ENCODE assay signal across 1 cellular context in genomic region chr1:15834406-15835204, GRCh38.
TF ChIP-seq lines count a peak whose summit lies in the region.

No MANE protein-coding gene starts in this region.

TF ChIP-seq in HepG2, 621 proteins besides CTCF, POLR2A, EP300 and RAD21 (continued from another document and continues in another):
- TF ChIP-seq ZNF224 (CRISPR knock-in tag; IDR thresholded peaks at IDR 0.05) (peak; percentile 70; the same call in 1 of the 2 replicates), HNRNPLL (IDR thresholded peaks at IDR 0.05; ENCODE audit: low read depth, low read length, poor library complexity, severe bottlenecking) (peak; percentile 67), HOXA5 (CRISPR knock-in tag; IDR thresholded peaks at IDR 0.05) (peak; percentile 79; the same call in 1 of the 2 replicates), ZBTB1 (CRISPR knock-in tag; IDR thresholded peaks at IDR 0.05; ENCODE audit: borderline replicate concordance) (no peak), ZSCAN12 (CRISPR knock-in tag; IDR thresholded peaks at IDR 0.05) (peak; percentile 87), RFX5 (IDR thresholded peaks at IDR 0.05; ENCODE audit: low read depth, low read length) (no peak), RORA (CRISPR knock-in tag; IDR thresholded peaks at IDR 0.05) (peak; percentile 59; the same call in 1 of the 2 replicates), SP140L (CRISPR knock-in tag; IDR thresholded peaks at IDR 0.05; ENCODE audit: borderline replicate concordance) (no peak), ZNF343 (CRISPR knock-in tag; IDR thresholded peaks at IDR 0.05) (0 out of 2 replicates have a peak, but pooled peaks have one; percentile 38), NFE2L2 (IDR thresholded peaks at IDR 0.05; ENCODE audit: low read length) (no peak), MXD4 (CRISPR knock-in tag; IDR thresholded peaks at IDR 0.05) (peak; percentile 82), NFKB2 (CRISPR knock-in tag; IDR thresholded peaks at IDR 0.05; ENCODE audit: borderline replicate concordance) (peak; percentile 96; the same call in 1 of the 2 replicates), KLF11 (CRISPR knock-in tag; IDR thresholded peaks at IDR 0.05) (0 out of 2 replicates have a peak, but pooled peaks have one; percentile 48), DDIT3 (CRISPR knock-in tag; IDR thresholded peaks at IDR 0.05) (no peak), RELA (CRISPR knock-in tag; IDR thresholded peaks at IDR 0.05) (peak; percentile 30; the same call in 1 of the 2 replicates), ZBTB44 (CRISPR knock-in tag; IDR thresholded peaks at IDR 0.05) (no peak), GATAD1 (CRISPR knock-in tag; IDR thresholded peaks at IDR 0.05) (peak; percentile 36), ZNF792 (CRISPR knock-in tag; IDR thresholded peaks at IDR 0.05) (peak; percentile 63; the same call in 1 of the 2 replicates), ZSCAN9 (CRISPR knock-in tag; IDR thresholded peaks at IDR 0.05; ENCODE audit: borderline replicate concordance) (peak; percentile 80; the same call in 1 of the 2 replicates), NCOA2 (CRISPR knock-in tag; IDR thresholded peaks at IDR 0.05) (0 out of 2 replicates have a peak, but pooled peaks have one; percentile 21), SP4 (CRISPR knock-in tag; IDR thresholded peaks at IDR 0.05) (peak; percentile 94), ZNF790 (CRISPR knock-in tag; IDR thresholded peaks at IDR 0.05; ENCODE audit: borderline replicate concordance) (peak; percentile 53; the same call in 1 of the 2 replicates), ELF1 (CRISPR knock-in tag; IDR thresholded peaks at IDR 0.05) (peak; percentile 51), ZNF75D (CRISPR knock-in tag; IDR thresholded peaks at IDR 0.05; ENCODE audit: borderline replicate concordance) (no peak), ZBTB25 (CRISPR knock-in tag; IDR thresholded peaks at IDR 0.05) (peak; percentile 88; the same call in 1 of the 2 replicates), FOXM1 (CRISPR knock-in tag; IDR thresholded peaks at IDR 0.05) (0 out of 2 replicates have a peak, but pooled peaks have one; percentile 40), RBM39 (IDR thresholded peaks at IDR 0.05; ENCODE audit: low read depth, low read length, poor library complexity, severe bottlenecking) (peak; percentile 80), REPIN1 (CRISPR knock-in tag; IDR thresholded peaks at IDR 0.05; ENCODE audit: borderline replicate concordance, low read depth) (peak; percentile 75), TEAD2 (CRISPR knock-in tag; IDR thresholded peaks at IDR 0.05) (peak; percentile 79), NCOR1 (IDR thresholded peaks at IDR 0.05; ENCODE audit: borderline replicate concordance, low read length) (peak; percentile 77), NFYB (CRISPR knock-in tag; IDR thresholded peaks at IDR 0.05) (peak; percentile 73), NCOA5 (CRISPR knock-in tag; IDR thresholded peaks at IDR 0.05) (0 out of 2 replicates have a peak, but pooled peaks have one; percentile 47), ZNF24 (IDR thresholded peaks at IDR 0.05) (no peak), ATF5 (CRISPR knock-in tag; IDR thresholded peaks at IDR 0.05; ENCODE audit: low read depth) (peak; percentile 84; the same call in 1 of the 2 replicates), RBFOX2 (IDR thresholded peaks at IDR 0.05; ENCODE audit: low read depth, low read length) (peak; percentile 95), ZNF772 (CRISPR knock-in tag; IDR thresholded peaks at IDR 0.05) (peak; percentile 71; the same call in 1 of the 2 replicates), XRCC5 (optimal IDR thresholded peaks at IDR 0.05; ENCODE audit: low read length) (peak; percentile 45), SMARCC2 (IDR thresholded peaks at IDR 0.05) (no peak), PLRG1 (conservative IDR thresholded peaks at IDR 0.05) (no peak), SALL2 (CRISPR knock-in tag; IDR thresholded peaks at IDR 0.05) (peak; percentile 93; the same call in 1 of the 2 replicates), PHF8 (CRISPR knock-in tag; IDR thresholded peaks at IDR 0.05) (peak; percentile 73; the same call in 1 of the 2 replicates)
- TF ChIP-seq, protein P1, sequence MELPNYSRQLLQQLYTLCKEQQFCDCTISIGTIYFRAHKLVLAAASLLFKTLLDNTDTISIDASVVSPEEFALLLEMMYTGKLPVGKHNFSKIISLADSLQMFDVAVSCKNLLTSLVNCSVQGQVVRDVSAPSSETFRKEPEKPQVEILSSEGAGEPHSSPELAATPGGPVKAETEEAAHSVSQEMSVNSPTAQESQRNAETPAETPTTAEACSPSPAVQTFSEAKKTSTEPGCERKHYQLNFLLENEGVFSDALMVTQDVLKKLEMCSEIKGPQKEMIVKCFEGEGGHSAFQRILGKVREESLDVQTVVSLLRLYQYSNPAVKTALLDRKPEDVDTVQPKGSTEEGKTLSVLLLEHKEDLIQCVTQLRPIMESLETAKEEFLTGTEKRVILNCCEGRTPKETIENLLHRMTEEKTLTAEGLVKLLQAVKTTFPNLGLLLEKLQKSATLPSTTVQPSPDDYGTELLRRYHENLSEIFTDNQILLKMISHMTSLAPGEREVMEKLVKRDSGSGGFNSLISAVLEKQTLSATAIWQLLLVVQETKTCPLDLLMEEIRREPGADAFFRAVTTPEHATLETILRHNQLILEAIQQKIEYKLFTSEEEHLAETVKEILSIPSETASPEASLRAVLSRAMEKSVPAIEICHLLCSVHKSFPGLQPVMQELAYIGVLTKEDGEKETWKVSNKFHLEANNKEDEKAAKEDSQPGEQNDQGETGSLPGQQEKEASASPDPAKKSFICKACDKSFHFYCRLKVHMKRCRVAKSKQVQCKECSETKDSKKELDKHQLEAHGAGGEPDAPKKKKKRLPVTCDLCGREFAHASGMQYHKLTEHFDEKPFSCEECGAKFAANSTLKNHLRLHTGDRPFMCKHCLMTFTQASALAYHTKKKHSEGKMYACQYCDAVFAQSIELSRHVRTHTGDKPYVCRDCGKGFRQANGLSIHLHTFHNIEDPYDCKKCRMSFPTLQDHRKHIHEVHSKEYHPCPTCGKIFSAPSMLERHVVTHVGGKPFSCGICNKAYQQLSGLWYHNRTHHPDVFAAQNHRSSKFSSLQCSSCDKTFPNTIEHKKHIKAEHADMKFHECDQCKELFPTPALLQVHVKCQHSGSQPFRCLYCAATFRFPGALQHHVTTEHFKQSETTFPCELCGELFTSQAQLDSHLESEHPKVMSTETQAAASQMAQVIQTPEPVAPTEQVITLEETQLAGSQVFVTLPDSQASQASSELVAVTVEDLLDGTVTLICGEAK (IDR thresholded peaks at IDR 0.05) = no peak
- TF ChIP-seq, protein P1 (CRISPR knock-in tag; IDR thresholded peaks at IDR 0.05) = peak; percentile 83; the same call in 1 of the 2 replicates
- TF ChIP-seq, protein P2, sequence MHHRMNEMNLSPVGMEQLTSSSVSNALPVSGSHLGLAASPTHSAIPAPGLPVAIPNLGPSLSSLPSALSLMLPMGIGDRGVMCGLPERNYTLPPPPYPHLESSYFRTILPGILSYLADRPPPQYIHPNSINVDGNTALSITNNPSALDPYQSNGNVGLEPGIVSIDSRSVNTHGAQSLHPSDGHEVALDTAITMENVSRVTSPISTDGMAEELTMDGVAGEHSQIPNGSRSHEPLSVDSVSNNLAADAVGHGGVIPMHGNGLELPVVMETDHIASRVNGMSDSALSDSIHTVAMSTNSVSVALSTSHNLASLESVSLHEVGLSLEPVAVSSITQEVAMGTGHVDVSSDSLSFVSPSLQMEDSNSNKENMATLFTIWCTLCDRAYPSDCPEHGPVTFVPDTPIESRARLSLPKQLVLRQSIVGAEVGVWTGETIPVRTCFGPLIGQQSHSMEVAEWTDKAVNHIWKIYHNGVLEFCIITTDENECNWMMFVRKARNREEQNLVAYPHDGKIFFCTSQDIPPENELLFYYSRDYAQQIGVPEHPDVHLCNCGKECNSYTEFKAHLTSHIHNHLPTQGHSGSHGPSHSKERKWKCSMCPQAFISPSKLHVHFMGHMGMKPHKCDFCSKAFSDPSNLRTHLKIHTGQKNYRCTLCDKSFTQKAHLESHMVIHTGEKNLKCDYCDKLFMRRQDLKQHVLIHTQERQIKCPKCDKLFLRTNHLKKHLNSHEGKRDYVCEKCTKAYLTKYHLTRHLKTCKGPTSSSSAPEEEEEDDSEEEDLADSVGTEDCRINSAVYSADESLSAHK (CRISPR knock-in tag; IDR thresholded peaks at IDR 0.05; ENCODE audit: borderline replicate concordance) = peak; percentile 14; the same call in 1 of the 2 replicates
- TF ChIP-seq, protein P3, sequence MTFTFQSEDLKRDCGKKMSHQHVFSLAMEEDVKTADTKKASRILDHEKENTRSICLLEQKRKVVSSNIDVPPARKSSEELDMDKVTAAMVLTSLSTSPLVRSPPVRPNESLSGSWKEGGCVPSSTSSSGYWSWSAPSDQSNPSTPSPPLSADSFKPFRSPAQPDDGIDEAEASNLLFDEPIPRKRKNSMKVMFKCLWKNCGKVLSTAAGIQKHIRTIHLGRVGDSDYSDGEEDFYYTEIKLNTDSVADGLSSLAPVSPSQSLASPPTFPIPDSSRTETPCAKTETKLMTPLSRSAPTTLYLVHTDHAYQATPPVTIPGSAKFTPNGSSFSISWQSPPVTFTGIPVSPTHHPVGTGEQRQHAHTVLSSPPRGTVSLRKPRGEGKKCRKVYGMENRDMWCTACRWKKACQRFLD (CRISPR knock-in tag; IDR thresholded peaks at IDR 0.05; ENCODE audit: borderline replicate concordance) = peak; percentile 20; the same call in 1 of the 2 replicates
- TF ChIP-seq, protein P4, sequence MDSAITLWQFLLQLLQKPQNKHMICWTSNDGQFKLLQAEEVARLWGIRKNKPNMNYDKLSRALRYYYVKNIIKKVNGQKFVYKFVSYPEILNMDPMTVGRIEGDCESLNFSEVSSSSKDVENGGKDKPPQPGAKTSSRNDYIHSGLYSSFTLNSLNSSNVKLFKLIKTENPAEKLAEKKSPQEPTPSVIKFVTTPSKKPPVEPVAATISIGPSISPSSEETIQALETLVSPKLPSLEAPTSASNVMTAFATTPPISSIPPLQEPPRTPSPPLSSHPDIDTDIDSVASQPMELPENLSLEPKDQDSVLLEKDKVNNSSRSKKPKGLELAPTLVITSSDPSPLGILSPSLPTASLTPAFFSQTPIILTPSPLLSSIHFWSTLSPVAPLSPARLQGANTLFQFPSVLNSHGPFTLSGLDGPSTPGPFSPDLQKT (CRISPR knock-in tag; IDR thresholded peaks at IDR 0.05; ENCODE audit: borderline replicate concordance) = 0 out of 2 replicates have a peak, but pooled peaks have one; percentile 45
- TF ChIP-seq, protein P5, sequence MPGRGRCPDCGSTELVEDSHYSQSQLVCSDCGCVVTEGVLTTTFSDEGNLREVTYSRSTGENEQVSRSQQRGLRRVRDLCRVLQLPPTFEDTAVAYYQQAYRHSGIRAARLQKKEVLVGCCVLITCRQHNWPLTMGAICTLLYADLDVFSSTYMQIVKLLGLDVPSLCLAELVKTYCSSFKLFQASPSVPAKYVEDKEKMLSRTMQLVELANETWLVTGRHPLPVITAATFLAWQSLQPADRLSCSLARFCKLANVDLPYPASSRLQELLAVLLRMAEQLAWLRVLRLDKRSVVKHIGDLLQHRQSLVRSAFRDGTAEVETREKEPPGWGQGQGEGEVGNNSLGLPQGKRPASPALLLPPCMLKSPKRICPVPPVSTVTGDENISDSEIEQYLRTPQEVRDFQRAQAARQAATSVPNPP (CRISPR knock-in tag; IDR thresholded peaks at IDR 0.05) = peak; percentile 96; the same call in 1 of the 2 replicates
